Comparison of ENCODE assay signal across 12 cellular contexts in the genomic region with DNA sequence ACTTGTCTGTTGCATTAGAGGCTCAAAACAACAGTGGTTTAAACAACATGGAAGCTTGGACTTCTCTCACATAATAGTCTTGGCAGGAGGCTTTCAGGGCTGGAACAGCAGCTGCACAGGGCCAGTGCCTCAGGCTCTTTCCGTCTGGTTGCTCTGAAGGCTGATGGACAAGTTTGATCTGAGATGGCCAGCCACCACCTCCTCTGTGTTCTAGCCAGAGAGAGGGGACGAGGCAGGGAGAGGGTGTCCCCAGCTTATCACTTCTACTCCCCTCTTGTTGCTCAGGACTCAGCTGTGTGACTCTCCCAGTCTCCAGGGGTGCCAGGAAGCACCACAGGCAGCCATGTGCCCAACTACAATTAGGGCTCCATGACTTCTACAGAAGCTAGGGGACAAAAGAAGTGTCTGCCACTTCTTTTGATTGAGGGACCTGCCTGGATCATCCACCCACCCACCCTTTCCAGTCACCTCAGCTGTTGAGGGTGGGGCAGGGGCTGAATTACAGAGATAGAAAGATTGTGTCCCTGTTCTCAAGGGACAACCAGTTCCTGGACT. TPM values are rescaled to one million over a fixed set of nuclear protein-coding genes. Genes with fewer than 3 reads are reported as not detected.
DNase-seq lines count a peak whose midpoint lies in the region; ATAC-seq and TF ChIP-seq lines count a peak whose summit lies in the region.
"Had no signal": no experiment of that assay in that cellular context is flagged by ENCODE, and none has a peak within 500 bp of the region (broad histone marks: within the 10 kb centered on the region; RNA-seq: fewer than 3 reads in every experiment).

No MANE protein-coding gene starts in this region.

- H3K27me3 ChIP-seq in stomach = peaks cover 0 to 23% (median 0%) of the 10 kb centered on the region in 3 donors
- H3K27me3 ChIP-seq: pancreas had no signal

- H3K9me3 ChIP-seq in iPS-18c (ENCODE audit: control insufficient read depth, insufficient read depth, low read length) (no peaks in the 10 kb centered on the region), stomach (no peaks in the 10 kb centered on the region)
- H3K9me3 ChIP-seq: pancreas had no signal

- TF ChIP-seq EP300 in stomach (IDR thresholded peaks at IDR 0.05) = no peak

- ATAC-seq in GM18511 (IDR thresholded peaks at IDR 0.05; ENCODE audit: unreplicated experiment) (no peak), GM18907 (IDR thresholded peaks at IDR 0.05; ENCODE audit: unreplicated experiment) (no peak), HG02840 (IDR thresholded peaks at IDR 0.05; ENCODE audit: low FRiP score, unreplicated experiment) (no peak)
- ATAC-seq: activated CD4-positive, alpha-beta T cell treated with anti-CD3 and anti-CD28 coated beads for 36 hours; stimulated activated naive CD8-positive, alpha-beta T cell treated with anti-CD3 and anti-CD28 coated beads, Interleukin-15, Interleukin-2, amounts not matched to agents 100 U/mL and 50 U/mL, for 24 hours had no signal

- DNase-seq in GM13976 (ENCODE audit: low spot score) = peak; percentile 10
- DNase-seq in NCI-H2081 (lab: John Stamatoyannopoulos, UW) = peak; percentile 48 to 81
- no peak for DNase-seq in stomach
- DNase-seq: activated CD4-positive, alpha-beta T cell treated with anti-CD3 and anti-CD28 coated beads for 36 hours; cerebellar nuclear complex; NCI-H187 treated with DMSO at 0.1 percent for 48 hours; stimulated activated naive CD8-positive, alpha-beta T cell treated with anti-CD3 and anti-CD28 coated beads, Interleukin-15, Interleukin-2, amounts not matched to agents 100 U/mL and 50 U/mL, for 24 hours had no signal

- in situ Hi-C loops in GM13976 (cut with MboI; ENCODE audit: low sequenced_read_pairs, unreplicated experiment) = no loop called here

- H3K36me3 ChIP-seq in stomach = no peaks in the 10 kb centered on the region
- H3K36me3 ChIP-seq: pancreas had no signal

- intact Hi-C loops in stomach (cut with DNase I; ENCODE audit: low total_unique reads) = no loop called here

- TF ChIP-seq CTCF in GM13976 (IDR thresholded peaks at IDR 0.05; ENCODE audit: borderline replicate concordance, control extremely low read depth, extremely low read depth, insufficient read depth, missing control alignments) (no peak), stomach (IDR thresholded peaks at IDR 0.05) (no peak)

- peak overlapping the region; percentile 16 to 57 (median 45) for H3K27ac ChIP-seq in stomach
- H3K27ac ChIP-seq: pancreas had no signal

- TF ChIP-seq POLR2A in stomach (IDR thresholded peaks at IDR 0.05) = no peak

- 79 to 94% (median 85%) methylated on average over 2 of the region's 2 CpGs for WGBS in stomach, 5 donors

- peak overlapping the region; percentile 29; the same call in 1 of the 2 replicates for H3K4me3 ChIP-seq in iPS-18c (ENCODE audit: insufficient read depth, low read depth, low read length)
- no peak overlapping the region for H3K4me3 ChIP-seq in stomach
- H3K4me3 ChIP-seq: pancreas had no signal

- H3K4me1 ChIP-seq in stomach = peaks cover 4 to 32% (median 17%) of the 10 kb centered on the region in 4 donors
- H3K4me1 ChIP-seq: pancreas had no signal

RNA-seq across cellular contexts. Expression of a gene that starts 46.6 kb away (rescaled TPM):
- total RNA-seq in stomach = 10 to 100 TPM in 1 of 5 donors, 1 to 10 TPM in 3, not detected in 1; 1.1 to 21.6 (median 6.8) TPM
- 10 to 100 TPM in 1 of 3 donors, 1 to 10 TPM in 2; 1.5 to 11.8 (median 6.5) TPM for polyA plus RNA-seq in stomach
- total RNA-seq: activated CD4-positive, alpha-beta T cell treated with anti-CD3 and anti-CD28 coated beads for 36 hours had no signal

RNA-seq across cellular contexts. Expression of a gene that starts 56.3 kb away (rescaled TPM):
- 100 to 1,000 TPM in 1 of 5 donors, 10 to 100 TPM in 3, 1 to 10 TPM in 1; 7.6 to 105 (median 36.5) TPM for total RNA-seq in stomach
- polyA plus RNA-seq in stomach = 10 to 100 TPM; 36.8 to 80.3 (median 67.1) TPM
